In genomic region chr7:35797311-35797710, GRCh38 we compare ENCODE assay signal across 23 cellular contexts.
"Had no signal": no experiment of that assay in that cellular context is flagged by ENCODE, and none has a peak within 500 bp of the region (broad histone marks: within the 10 kb centered on the region; RNA-seq: fewer than 3 reads in every experiment).

No MANE protein-coding gene starts in this region.

- H3K9me3 Mint-ChIP-seq: activated CD4-positive, alpha-beta T cell treated with anti-CD3 and anti-CD28 coated beads, Interleukin-2, amount 10 ng/mL, durations not matched to agents 7 days and 5 days; activated CD8-positive, alpha-beta T cell treated with anti-CD3 and anti-CD28 coated beads for 36 hours; activated naive CD4-positive, alpha-beta T cell treated with anti-CD3 and anti-CD28 coated beads, Interleukin-2, amount 50 U/mL, for 24 hours; central memory CD8-positive, alpha-beta T cell; mesothelial cell of epicardium; T-cell; T-helper 2 cell treated with Interferon-gamma antibody and Interleukin-4, amounts not matched to agents 5 μg/mL and 100 μg/mL, for 36 hours had no signal

- H3K9me3 ChIP-seq: colonic mucosa, heart right ventricle, psoas muscle, transverse colon had no signal

- H3K36me3 ChIP-seq: colonic mucosa, heart right ventricle, transverse colon had no signal

- H3K27ac ChIP-seq: colonic mucosa, epithelial cell of prostate, heart right ventricle, psoas muscle, transverse colon, VCaP had no signal

- H3K27ac Mint-ChIP-seq: activated CD4-positive, alpha-beta T cell treated with anti-CD3 and anti-CD28 coated beads, Interleukin-2, amount 10 ng/mL, durations not matched to agents 7 days and 5 days; activated CD8-positive, alpha-beta memory T cell treated with anti-CD3 and anti-CD28 coated beads, Interleukin-2, amount 10 ng/mL, durations not matched to agents 7 days and 5 days; activated CD8-positive, alpha-beta T cell treated with anti-CD3 and anti-CD28 coated beads for 36 hours; activated naive CD4-positive, alpha-beta T cell treated with anti-CD3 and anti-CD28 coated beads, Interleukin-2, amount 50 U/mL, for 24 hours; mesothelial cell of epicardium; T-cell; T-helper 2 cell treated with Interferon-gamma antibody and Interleukin-4, amounts not matched to agents 5 μg/mL and 100 μg/mL, for 36 hours had no signal

- H3K36me3 Mint-ChIP-seq: mesothelial cell of epicardium had no signal

- H3K27me3 ChIP-seq: colonic mucosa, heart right ventricle, transverse colon had no signal

- H3K4me3 ChIP-seq: colonic mucosa, heart right ventricle, lung, psoas muscle, transverse colon had no signal

- DNase-seq: activated CD4-positive, alpha-beta T cell treated with anti-CD3 and anti-CD28 coated beads, Interleukin-2, amount 10 ng/mL, durations not matched to agents 7 days and 5 days; activated CD4-positive, CD25-positive, alpha-beta regulatory T cell treated with anti-CD3 and anti-CD28 coated beads, Interleukin-2, amount 50 U/mL, for 72 hours; activated CD8-positive, alpha-beta memory T cell treated with anti-CD3 and anti-CD28 coated beads, Interleukin-2, amount 10 ng/mL, durations not matched to agents 7 days and 5 days; activated CD8-positive, alpha-beta T cell treated with anti-CD3 and anti-CD28 coated beads for 36 hours; activated gamma-delta T cell; activated T-cell treated with anti-CD3 and anti-CD28 coated beads for 4 hours; aorta; colonic mucosa; heart right ventricle; naive thymus-derived CD8-positive, alpha-beta T cell; psoas muscle; right cardiac atrium; stimulated activated CD4-positive, alpha-beta T cell treated with anti-CD3 and anti-CD28 coated beads, Interleukin-4, amount 100 ng/mL, for 4 hours; stimulated activated naive CD8-positive, alpha-beta T cell treated with anti-CD3 and anti-CD28 coated beads, Interleukin-15, Interleukin-2, amounts not matched to agents 100 U/mL and 50 U/mL, for 24 hours; T-cell; transverse colon had no signal

- H3K27me3 Mint-ChIP-seq: activated CD8-positive, alpha-beta T cell treated with anti-CD3 and anti-CD28 coated beads for 36 hours; activated naive CD4-positive, alpha-beta T cell treated with anti-CD3 and anti-CD28 coated beads, Interleukin-2, amount 50 U/mL, for 24 hours; central memory CD8-positive, alpha-beta T cell; naive thymus-derived CD8-positive, alpha-beta T cell; T-cell had no signal

- H3K4me3 Mint-ChIP-seq: activated CD4-positive, alpha-beta T cell treated with anti-CD3 and anti-CD28 coated beads, Interleukin-2, amount 10 ng/mL, durations not matched to agents 7 days and 5 days; activated CD8-positive, alpha-beta memory T cell treated with anti-CD3 and anti-CD28 coated beads, Interleukin-2, amount 10 ng/mL, durations not matched to agents 7 days and 5 days; activated CD8-positive, alpha-beta T cell treated with anti-CD3 and anti-CD28 coated beads for 36 hours; activated naive CD4-positive, alpha-beta T cell treated with anti-CD3 and anti-CD28 coated beads, Interleukin-2, amount 50 U/mL, for 24 hours; central memory CD8-positive, alpha-beta T cell; mesothelial cell of epicardium; T-cell; T-helper 2 cell treated with Interferon-gamma antibody and Interleukin-4, amounts not matched to agents 5 μg/mL and 100 μg/mL, for 36 hours had no signal
